ENCODE assay signal across 17 cellular contexts in genomic region chr2:171174075-171174474, GRCh38.
"Had no signal": no experiment of that assay in that cellular context is flagged by ENCODE, and none has a peak within 500 bp of the region (broad histone marks: within the 10 kb centered on the region; RNA-seq: fewer than 3 reads in every experiment).

No MANE protein-coding gene starts in this region.

- ATAC-seq: body of pancreas; gastroesophageal sphincter; heart left ventricle; naive thymus-derived CD8-positive, alpha-beta T cell had no signal

- FAIRE-seq: colon had no signal

- H3K36me3 ChIP-seq: gastroesophageal sphincter, heart left ventricle, ovary, sigmoid colon, stomach had no signal

- H3K4me3 Mint-ChIP-seq: activated naive CD8-positive, alpha-beta T cell treated with anti-CD3 and anti-CD28 coated beads, Interleukin-2, amount 10 ng/mL, durations not matched to agents 7 days and 5 days; naive thymus-derived CD8-positive, alpha-beta T cell; stimulated activated effector memory CD8-positive, alpha-beta T cell treated with anti-CD3 and anti-CD28 coated beads, Interleukin-12 subunit alpha, Interleukin-12 subunit beta, amount 100 ng/mL, for 72 hours; type B pancreatic cell had no signal

- H3K27me3 ChIP-seq: body of pancreas, gastroesophageal sphincter, heart left ventricle, ovary, sigmoid colon, stomach had no signal

- H3K36me3 Mint-ChIP-seq: stimulated activated effector memory CD8-positive, alpha-beta T cell treated with anti-CD3 and anti-CD28 coated beads, Interleukin-12 subunit alpha, Interleukin-12 subunit beta, amount 100 ng/mL, for 72 hours; type B pancreatic cell had no signal

- H3K9me3 Mint-ChIP-seq: type B pancreatic cell had no signal

- H3K27me3 Mint-ChIP-seq: type B pancreatic cell had no signal

- H3K9me3 ChIP-seq: body of pancreas, gastroesophageal sphincter, heart left ventricle, ovary, sigmoid colon, stomach had no signal

- H3K27ac ChIP-seq: body of pancreas, gastroesophageal sphincter, heart left ventricle, ovary, sigmoid colon, stomach had no signal

- DNase-seq: activated CD4-positive, alpha-beta T cell treated with anti-CD3 and anti-CD28 coated beads for 1 hour; activated CD4-positive, alpha-beta T cell treated with anti-CD3 and anti-CD28 coated beads, Interleukin-2, amount 50 U/mL, for 4 hours; activated naive CD8-positive, alpha-beta T cell treated with anti-CD3 and anti-CD28 coated beads, Interleukin-2, amount 10 ng/mL, durations not matched to agents 7 days and 5 days; amygdala; body of pancreas; central memory CD4-positive, alpha-beta T cell; heart left ventricle; mesendoderm; naive thymus-derived CD8-positive, alpha-beta T cell; ovary; sigmoid colon; stimulated activated CD4-positive, alpha-beta T cell treated with anti-CD3 and anti-CD28 coated beads, Interleukin-4, amount 100 ng/mL, for 24 hours; stomach had no signal

- H3K4me3 ChIP-seq: body of pancreas, gastroesophageal sphincter, heart left ventricle, ovary, sigmoid colon, stomach had no signal

- H3K27ac Mint-ChIP-seq: activated naive CD8-positive, alpha-beta T cell treated with anti-CD3 and anti-CD28 coated beads, Interleukin-2, amount 10 ng/mL, durations not matched to agents 7 days and 5 days; stimulated activated effector memory CD8-positive, alpha-beta T cell treated with anti-CD3 and anti-CD28 coated beads, Interleukin-12 subunit alpha, Interleukin-12 subunit beta, amount 100 ng/mL, for 72 hours; type B pancreatic cell had no signal

- H3K4me1 ChIP-seq: body of pancreas, gastroesophageal sphincter, heart left ventricle, stomach had no signal
